8 cellular contexts compared by ENCODE assay signal in the genomic region with DNA sequence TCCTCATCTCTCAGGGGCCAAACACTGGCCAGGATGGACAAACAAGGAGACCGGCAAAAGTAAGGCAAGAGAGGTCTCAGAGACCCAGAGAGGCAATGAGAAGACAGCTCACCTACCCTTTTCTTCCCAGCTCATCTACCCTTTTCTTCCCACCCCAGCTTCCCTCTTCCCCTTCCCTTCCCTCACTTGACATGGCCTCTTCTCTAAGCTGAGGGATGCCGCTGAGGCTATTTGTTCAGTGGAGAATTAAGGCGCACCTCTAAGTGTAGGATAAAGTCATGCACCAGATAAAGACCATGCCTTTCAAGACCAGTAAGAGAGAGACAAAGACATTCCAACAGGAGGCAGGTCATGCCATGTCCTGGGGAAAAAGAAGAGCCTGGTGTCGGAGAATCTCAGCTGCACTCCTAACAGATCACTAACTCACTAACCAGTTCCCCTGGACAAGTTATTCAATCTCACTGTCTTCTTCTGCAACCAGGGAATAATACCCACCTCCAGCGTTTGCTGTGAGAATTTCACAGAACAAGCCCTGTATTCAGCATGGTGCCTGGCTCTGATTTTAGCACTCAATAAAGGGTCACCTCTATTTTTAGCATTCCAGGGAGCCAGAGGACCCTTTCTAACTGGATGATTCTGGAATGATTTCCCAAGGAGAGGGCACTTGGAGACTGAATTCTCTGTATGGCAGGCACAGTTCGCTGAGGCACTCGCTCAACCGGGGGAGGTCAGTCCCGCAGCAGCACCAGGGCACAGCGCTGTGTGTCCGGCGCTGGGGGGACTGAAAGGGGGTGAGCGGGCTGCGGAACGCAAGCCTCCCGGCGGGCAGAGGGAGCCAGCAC. TPM values are rescaled to one million over a fixed set of nuclear protein-coding genes. Genes with fewer than 3 reads are reported as not detected.
A peak's percentile ranks its signal among the peaks of the same experiment; 100 is the strongest.
DNase-seq lines count a peak whose midpoint lies in the region; ATAC-seq and TF ChIP-seq lines count a peak whose summit lies in the region.

No MANE protein-coding gene starts in this region.

- H3K27me3 Mint-ChIP-seq in memory B cell: peaks cover 12% of the 10 kb centered on the region

- peaks cover 13% of the 10 kb centered on the region for H3K4me1 Mint-ChIP-seq in memory B cell

- ATAC-seq in heart right ventricle: peak in 1 of 8 donors; percentile 3
- ATAC-seq in left cardiac atrium: no peak
- no peak for ATAC-seq in memory B cell (ENCODE audit: low read depth)

- peak overlapping the region; percentile 76 for H3K27ac Mint-ChIP-seq in memory B cell

- H3K36me3 ChIP-seq in heart right ventricle: peaks cover 0 to 2% (median 0%) of the 10 kb centered on the region in 9 donors
- H3K36me3 ChIP-seq in brain microvascular endothelial cell (replicated peaks): no peaks in the 10 kb centered on the region
- H3K36me3 ChIP-seq in urinary bladder (ENCODE audit: insufficient read depth): no peaks in the 10 kb centered on the region

- WGBS in heart right ventricle, 2 donors: 18 to 21% methylated on average over 17 of the region's 17 CpGs
- WGBS in urinary bladder: 21% methylated on average over 17 of the region's 17 CpGs

- H3K4me1 ChIP-seq in heart right ventricle: peaks cover 0 to 24% (median 16%) of the 10 kb centered on the region in 9 donors
- no peaks in the 10 kb centered on the region for H3K4me1 ChIP-seq in urinary bladder (ENCODE audit: insufficient read depth)

- no peaks in the 10 kb centered on the region for H3K9me3 ChIP-seq in heart right ventricle

- peak overlapping the region; percentile 99 to 100 (median 100) for H3K27ac ChIP-seq in heart right ventricle
- peak overlapping the region; percentile 98 for H3K27ac ChIP-seq in brain microvascular endothelial cell
- H3K27ac ChIP-seq in urinary bladder (ENCODE audit: low read depth): peak overlapping the region; percentile 97

- no peaks in the 10 kb centered on the region for H3K36me3 Mint-ChIP-seq in memory B cell

- peak in 1 of 9 donors; percentile 42 for TF ChIP-seq CTCF in heart right ventricle (IDR thresholded peaks at IDR 0.05)
- peak; percentile 28 for TF ChIP-seq CTCF in brain microvascular endothelial cell (IDR thresholded peaks at IDR 0.05; ENCODE audit: low read depth, low read length, missing control alignments)

- intact Hi-C loops in heart right ventricle (cut with DNase I): loop anchor here in 8 of 10 donors (2.0 to 10.0 kb wide), 23 partner anchors 47 to 685 kb away; a partner anchor contains a TSS
- intact Hi-C loops in left cardiac atrium (cut with DNase I): loop anchor here (2.0 to 10.0 kb wide), 5 partner anchors 55 to 685 kb away; a partner anchor contains a TSS

- DNase-seq in heart right ventricle (no peak), left cardiac atrium (no peak), brain microvascular endothelial cell (no peak), memory B cell (ENCODE audit: low spot score in 2 of 2) (no peak), H4 (ENCODE audit: low spot score) (no peak), HT-29 (ENCODE audit: low spot score) (no peak)
- no peak for DNase-seq in activated naive CD4-positive, alpha-beta T cell treated with anti-CD3 and anti-CD28 coated beads, Interleukin-2, amount 50 U/mL, for 16 hours

- H3K9me3 Mint-ChIP-seq in memory B cell: no peaks in the 10 kb centered on the region

- peak overlapping the region; percentile 86 for H3K4me3 Mint-ChIP-seq in memory B cell

- H3K27me3 ChIP-seq in heart right ventricle (no peaks in the 10 kb centered on the region), brain microvascular endothelial cell (replicated peaks) (no peaks in the 10 kb centered on the region)

- in situ Hi-C loops in brain microvascular endothelial cell (cut with HindIII; ENCODE audit: low pct_ligation_motif_present, low sequenced_read_pairs): no loop called here

- H3K4me3 ChIP-seq in heart right ventricle: peak overlapping the region; percentile 51 to 99 (median 98)
- H3K4me3 ChIP-seq in brain microvascular endothelial cell (ENCODE audit: low read depth, low read length): peak overlapping the region; percentile 58
- peak overlapping the region; percentile 98 for H3K4me3 ChIP-seq in urinary bladder (ENCODE audit: low read depth, low read length)

RNA-seq across cellular contexts. Expression of a gene that starts 3.0 kb away (rescaled TPM):
- 100 to 1,000 TPM in 1 of 10 donors, 10 to 100 TPM in 9; 29.7 to 182 (median 60.3) TPM for total RNA-seq in heart right ventricle
- polyA plus RNA-seq in heart right ventricle: 10 to 100 TPM; 16.5 to 24.0 TPM
- total RNA-seq in left cardiac atrium: 100 to 1,000 TPM in 1 of 2 donors, 10 to 100 TPM in 1; 66.6 to 140 TPM
- total RNA-seq in urinary bladder: 40.9 TPM
- polyA plus RNA-seq in urinary bladder: 112 TPM
- 11.1 and 13.2 TPM in 2 replicates for total RNA-seq in H4 (2014; rRNA removed; shearing (Covaris generic))
- total RNA-seq in HT-29 (2014; rRNA removed; shearing (Covaris generic)): 51.5 and 61.8 TPM in 2 replicates
